9 cellular contexts compared by ENCODE assay signal in genomic region chr5:140840978-140841962, GRCh38. TPM values are rescaled to one million over a fixed set of nuclear protein-coding genes. Genes with fewer than 3 reads are reported as not detected.
A peak's percentile ranks its signal among the peaks of the same experiment; 100 is the strongest.
DNase-seq lines count a peak whose midpoint lies in the region; ATAC-seq, FAIRE-seq and TF ChIP-seq lines count a peak whose summit lies in the region.
"Had no signal": no experiment of that assay in that cellular context is flagged by ENCODE, and none has a peak within 500 bp of the region (broad histone marks: within the 10 kb centered on the region; RNA-seq: fewer than 3 reads in every experiment).

A gene with protein sequence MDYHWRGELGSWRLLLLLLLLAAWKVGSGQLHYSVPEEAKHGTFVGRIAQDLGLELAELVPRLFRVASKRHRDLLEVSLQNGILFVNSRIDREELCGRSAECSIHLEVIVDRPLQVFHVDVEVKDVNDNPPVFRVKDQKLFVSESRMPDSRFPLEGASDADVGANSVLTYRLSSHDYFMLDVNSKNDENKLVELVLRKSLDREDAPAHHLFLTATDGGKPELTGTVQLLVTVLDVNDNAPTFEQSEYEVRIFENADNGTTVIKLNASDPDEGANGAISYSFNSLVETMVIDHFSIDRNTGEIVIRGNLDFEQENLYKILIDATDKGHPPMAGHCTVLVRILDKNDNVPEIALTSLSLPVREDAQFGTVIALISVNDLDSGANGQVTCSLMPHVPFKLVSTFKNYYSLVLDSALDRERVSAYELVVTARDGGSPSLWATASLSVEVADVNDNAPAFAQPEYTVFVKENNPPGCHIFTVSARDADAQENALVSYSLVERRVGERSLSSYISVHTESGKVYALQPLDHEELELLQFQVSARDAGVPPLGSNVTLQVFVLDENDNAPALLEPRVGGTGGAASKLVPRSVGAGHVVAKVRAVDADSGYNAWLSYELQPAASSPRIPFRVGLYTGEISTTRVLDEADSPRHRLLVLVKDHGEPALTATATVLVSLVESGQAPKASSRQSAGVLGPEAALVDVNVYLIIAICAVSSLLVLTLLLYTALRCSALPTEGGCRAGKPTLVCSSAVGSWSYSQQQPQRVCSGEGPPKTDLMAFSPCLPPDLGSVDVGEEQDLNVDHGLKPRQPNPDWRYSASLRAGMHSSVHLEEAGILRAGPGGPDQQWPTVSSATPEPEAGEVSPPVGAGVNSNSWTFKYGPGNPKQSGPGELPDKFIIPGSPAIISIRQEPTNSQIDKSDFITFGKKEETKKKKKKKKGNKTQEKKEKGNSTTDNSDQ (plus strand): TSS chr5:140841187. CDS start chr5:140841322, 135 bp downstream.

- no CpG with 5 or more reads among the region's 47 CpGs for WGBS in iPS DF 6.9 (ENCODE audit: insufficient coverage, insufficient read length)

- H3K36me3 ChIP-seq in iPS DF 6.9 (ENCODE audit: control insufficient read depth, insufficient read depth, low read length) = no peaks in the 10 kb centered on the region

- no peak within 1 kb of the TSS for H3K27ac ChIP-seq in iPS DF 6.9 (ENCODE audit: low read length)

- peaks cover 18 to 22% of the 10 kb centered on the region in 2 donors for H3K27me3 Mint-ChIP-seq in T-cell

- TF ChIP-seq CTCF in GM10248 (IDR thresholded peaks at IDR 0.05; ENCODE audit: control extremely low read depth, extremely low read depth, low read depth, missing control alignments) = no peak

- H3K9me3 Mint-ChIP-seq in T-cell = peaks cover 7 to 23% (median 13%) of the 10 kb centered on the region in 3 donors

- H3K9me3 ChIP-seq in iPS DF 6.9 (ENCODE audit: control insufficient read depth, insufficient read depth, low read length) = no peaks in the 10 kb centered on the region

- in situ Hi-C loops in Caki2 (cut with HindIII; ENCODE audit: low pct_unique_long_range_greater_than_20kb, low sequenced_read_pairs) = no loop called here

- H3K27me3 ChIP-seq in iPS DF 6.9 (ENCODE audit: control insufficient read depth, insufficient read depth, low read length) = no peaks in the 10 kb centered on the region

- DNase-seq in Caki2 (ENCODE audit: low read depth) (peak; percentile 10), HTR-8/SVneo (ENCODE audit: insufficient read length, low spot score) (peak; percentile 43), SHP77 (lab: John Stamatoyannopoulos, UW) (peak; percentile 86 to 87), iPS DF 6.9 (ENCODE audit: low read depth, low spot score) (no peak), GM10248 (ENCODE audit: extremely low spot score) (no peak), T-cell (no peak), NCI-H2227 treated with DMSO at 0.1 percent for 48 hours (lab: John Stamatoyannopoulos, UW) (no peak)

- ATAC-seq in GM18858 (IDR thresholded peaks at IDR 0.05; ENCODE audit: unreplicated experiment) = no peak
- no peak for ATAC-seq in T-cell (replicated peaks in 1 of 4)

- H3K4me1 ChIP-seq in iPS DF 6.9 (ENCODE audit: control insufficient read depth, insufficient read depth, low read length) = 0 out of 2 replicates have a peak, but pooled peaks cover 2% of the 10 kb centered on the region

- FAIRE-seq in HTR-8/SVneo (lab: Jason Lieb, UNC) = no peak

- CTCF ChIA-PET in GM10248 (lab: Yijun Ruan, JAX) = no interaction called here
- CTCF ChIA-PET in T-cell (lab: Charles Lee) = no interaction called here

- H3K36me3 Mint-ChIP-seq in T-cell = no peaks in the 10 kb centered on the region
- H3K36me3 Mint-ChIP-seq: IgD-negative memory B cell had no signal

- H3K27ac Mint-ChIP-seq in T-cell = no peak within 1 kb of the TSS

- no peak within 1 kb of the TSS for H3K4me3 Mint-ChIP-seq in T-cell

- peak within 1 kb of the TSS; percentile 37; the same call in 1 of the 2 replicates for H3K4me3 ChIP-seq in iPS DF 6.9 (ENCODE audit: low read length)

- POLR2A ChIA-PET in GM10248 (lab: Yijun Ruan, JAX) (no interaction called here), T-cell (lab: Charles Lee) (no interaction called here)

- peaks cover 0 to 2% (median 0%) of the 10 kb centered on the region in 3 donors for H3K4me1 Mint-ChIP-seq in T-cell

RNA-seq across cellular contexts. Expression of the gene that starts here (rescaled TPM):
- total RNA-seq in Caki2 (2014; rRNA removed; shearing (Covaris generic); ENCODE audit: low replicate concordance) = 0.51 TPM in 1 of 2 replicates, not detected in the other
- not detected for total RNA-seq in T-cell

Comparison
In these comparisons a context has a peak if more than half of its experiments do, and no peak if none do; other contexts are left out.
1. Peak in DNase-seq in Caki2; RNA of the gene not detected or under 1 TPM.
2. DNase-seq: peak in HTR-8/SVneo (single experiment) and SHP77 (2 of 2); none in iPS DF 6.9 (single experiment), GM10248 (single experiment), T-cell (0 of 34) and NCI-H2227 treated with DMSO at 0.1 percent for 48 hours (single experiment).